ENCODE assay signal across 22 cellular contexts in the genomic region with DNA sequence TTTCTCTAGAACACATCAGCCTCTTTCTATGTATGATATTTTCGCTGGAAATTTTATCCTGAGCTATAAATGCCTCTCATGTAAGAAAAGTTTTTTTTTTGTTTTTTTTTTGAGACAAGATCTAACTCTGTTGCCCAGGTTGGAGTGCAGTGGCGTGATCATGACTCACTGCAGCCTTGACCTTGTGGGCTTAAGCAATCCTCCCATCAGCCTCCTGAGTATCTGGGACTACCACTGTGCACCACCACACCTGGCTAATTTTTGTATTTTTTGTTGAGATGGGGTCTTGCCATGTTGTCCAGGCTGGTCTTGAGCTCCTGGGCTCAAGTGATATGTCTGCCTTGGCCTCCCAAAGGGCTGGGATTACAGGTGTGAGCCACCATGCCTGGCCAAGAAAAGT.
A peak's percentile ranks its signal among the peaks of the same experiment; 100 is the strongest.
DNase-seq lines count a peak whose midpoint lies in the region; ATAC-seq and TF ChIP-seq lines count a peak whose summit lies in the region.
"Had no signal": no experiment of that assay in that cellular context is flagged by ENCODE, and none has a peak within 500 bp of the region (broad histone marks: within the 10 kb centered on the region; RNA-seq: fewer than 3 reads in every experiment).

No MANE protein-coding gene starts in this region.

- no peak overlapping the region for H4K91ac ChIP-seq in neuronal stem cell (ENCODE audit: low read depth, low read length, poor library complexity)

- H3K4me2 ChIP-seq in neuronal stem cell (ENCODE audit: insufficient read depth, low read length, poor library complexity, severe bottlenecking) = no peak overlapping the region

- H3K27ac ChIP-seq in neuronal stem cell (replicated peaks; ENCODE audit: low read length) (no peak overlapping the region), dorsolateral prefrontal cortex (no peak overlapping the region)
- H3K27ac ChIP-seq: heart right ventricle, HL-60, pancreas had no signal

- WGBS in neuronal stem cell (ENCODE audit: extremely low coverage in 2 of 2, insufficient read length in 2 of 2, insufficient replicate concordance in 1 of 2), 2 donors = no CpG with 5 or more reads among the region's 2 CpGs

- DNase-seq in NK-92 treated with Interleukin-12 subunit alpha and Interleukin-12 subunit beta, amount 100 ng/mL, for 24 hours (lab: John Stamatoyannopoulos, UW) = peak; percentile 24
- DNase-seq in NK-92 (lab: John Stamatoyannopoulos, UW; ENCODE audit: unreplicated experiment) (no peak), T-helper 17 cell (no peak), fibroblast of the aortic adventitia (ENCODE audit: low read depth) (peak; percentile 37), neuronal stem cell (ENCODE audit: low spot score) (no peak), GM20000 (ENCODE audit: low spot score) (no peak), dorsolateral prefrontal cortex (no peak)
- DNase-seq in stimulated activated naive B cell treated with anti-CD40 and anti-IgM and Interleukin-4, amounts not matched to agents 10 μg/mL and 1 μg/mL and 100 μg/mL, for 72 hours = no peak
- DNase-seq: 8988T; activated CD4-positive, CD25-positive, alpha-beta regulatory T cell treated with anti-CD3 and anti-CD28 coated beads, Interleukin-2, amount 50 U/mL, for 72 hours; activated naive CD4-positive, alpha-beta T cell treated with anti-CD3 and anti-CD28 coated beads for 36 hours; CD8-positive, alpha-beta memory T cell; central memory CD4-positive, alpha-beta T cell; heart right ventricle; Kasumi-1; left cardiac atrium; mucosa of descending colon; NCI-H1694 treated with DMSO at 0.1 percent for 48 hours; NCI-H526; stimulated activated CD4-positive, alpha-beta T cell treated with anti-CD3 and anti-CD28 coated beads, Interleukin-12 subunit alpha, Interleukin-12 subunit beta, amount 100 ng/mL, for 4 hours had no signal

- H3K4me1 Mint-ChIP-seq in T-helper 17 cell = peaks cover 17% of the 10 kb centered on the region
- peaks cover 14 to 27% of the 10 kb centered on the region in 2 donors for H3K4me1 Mint-ChIP-seq in stimulated activated naive B cell treated with anti-CD40 and anti-IgM and Interleukin-4, amounts not matched to agents 10 μg/mL and 1 μg/mL and 100 μg/mL, for 72 hours

- H3K4me3 ChIP-seq in fibroblast of the aortic adventitia (ENCODE audit: low read depth, low read length) (no peak overlapping the region), neuronal stem cell (ENCODE audit: low read length in 2 of 2) (no peak overlapping the region), dorsolateral prefrontal cortex (no peak overlapping the region)
- H3K4me3 ChIP-seq: heart right ventricle, mucosa of descending colon, pancreas had no signal

- no peak overlapping the region for H2AK5ac ChIP-seq in neuronal stem cell (ENCODE audit: low read depth, low read length)

- H3K79me1 ChIP-seq in neuronal stem cell (ENCODE audit: low read depth, low read length) = no peaks in the 10 kb centered on the region

- H3K27ac Mint-ChIP-seq in T-helper 17 cell = peak overlapping the region; percentile 27
- peak overlapping the region; percentile 62 for H3K27ac Mint-ChIP-seq in stimulated activated naive B cell treated with anti-CD40 and anti-IgM and Interleukin-4, amounts not matched to agents 10 μg/mL and 1 μg/mL and 100 μg/mL, for 72 hours
- H3K27ac Mint-ChIP-seq: activated naive CD4-positive, alpha-beta T cell treated with anti-CD3 and anti-CD28 coated beads for 36 hours had no signal

- intact Hi-C loops in dorsolateral prefrontal cortex (cut with DNase I) = no loop called here

- no peak overlapping the region for H2BK120ac ChIP-seq in neuronal stem cell (ENCODE audit: low read depth, low read length)

- TF ChIP-seq CTCF in fibroblast of the aortic adventitia (IDR thresholded peaks at IDR 0.05; ENCODE audit: insufficient read depth, low read length) (no peak), GM20000 (IDR thresholded peaks at IDR 0.05; ENCODE audit: extremely low read depth, missing control alignments) (no peak), dorsolateral prefrontal cortex (IDR thresholded peaks at IDR 0.05 in 54 of 56, conservative IDR thresholded peaks at IDR 0.05 in 2 of 56; ENCODE audit: low read depth in 1 of 56, partially characterized antibody in 56 of 56) (no peak)

- H3K9me3 Mint-ChIP-seq in stimulated activated naive B cell treated with anti-CD40 and anti-IgM and Interleukin-4, amounts not matched to agents 10 μg/mL and 1 μg/mL and 100 μg/mL, for 72 hours = no peaks in the 10 kb centered on the region
- H3K9me3 Mint-ChIP-seq: activated naive CD4-positive, alpha-beta T cell treated with anti-CD3 and anti-CD28 coated beads for 36 hours; CD8-positive, alpha-beta memory T cell had no signal

- no peak overlapping the region for H3K23ac ChIP-seq in neuronal stem cell (ENCODE audit: low read depth, low read length, poor library complexity)

- no peaks in the 10 kb centered on the region for H3K27me3 Mint-ChIP-seq in T-helper 17 cell
- H3K27me3 Mint-ChIP-seq in stimulated activated naive B cell treated with anti-CD40 and anti-IgM and Interleukin-4, amounts not matched to agents 10 μg/mL and 1 μg/mL and 100 μg/mL, for 72 hours = no peaks in the 10 kb centered on the region
- H3K27me3 Mint-ChIP-seq: CD8-positive, alpha-beta memory T cell had no signal

- H3K14ac ChIP-seq in neuronal stem cell (ENCODE audit: low read length) = no peak overlapping the region

- no peak overlapping the region for H3K4me3 Mint-ChIP-seq in T-helper 17 cell
- no peak overlapping the region for H3K4me3 Mint-ChIP-seq in stimulated activated naive B cell treated with anti-CD40 and anti-IgM and Interleukin-4, amounts not matched to agents 10 μg/mL and 1 μg/mL and 100 μg/mL, for 72 hours
- H3K4me3 Mint-ChIP-seq: activated naive CD4-positive, alpha-beta T cell treated with anti-CD3 and anti-CD28 coated beads for 36 hours; CD8-positive, alpha-beta memory T cell had no signal

- H3K9me3 ChIP-seq in T-helper 17 cell (ENCODE audit: control insufficient read depth, low read length, poor library complexity, severe bottlenecking) (no peaks in the 10 kb centered on the region), neuronal stem cell (replicated peaks in 1 of 2; ENCODE audit: control insufficient read depth in 2 of 2, insufficient read depth in 1 of 2, low read depth in 1 of 2, low read length in 2 of 2) (no peaks in the 10 kb centered on the region)
- H3K9me3 ChIP-seq: heart right ventricle, mucosa of descending colon, pancreas had no signal

- H2BK12ac ChIP-seq in neuronal stem cell (ENCODE audit: low read length) = no peak overlapping the region

- H2BK5ac ChIP-seq in neuronal stem cell (ENCODE audit: low read length) = no peak overlapping the region

- H3K27me3 ChIP-seq in neuronal stem cell (ENCODE audit: control insufficient read depth in 3 of 3, insufficient read depth in 3 of 3, low read depth in 1 of 3, low read length in 3 of 3) = no peaks in the 10 kb centered on the region
- H3K27me3 ChIP-seq in dorsolateral prefrontal cortex = no peaks in the 10 kb centered on the region
- H3K27me3 ChIP-seq: heart right ventricle, pancreas had no signal

- ATAC-seq in T-helper 17 cell = no peak
- no peak for ATAC-seq in stimulated activated naive B cell treated with anti-CD40 and anti-IgM and Interleukin-4, amounts not matched to agents 10 μg/mL and 1 μg/mL and 100 μg/mL, for 72 hours (replicated peaks)
- ATAC-seq: heart right ventricle, mucosa of descending colon had no signal

- H3K4me1 ChIP-seq in neuronal stem cell (ENCODE audit: control insufficient read depth in 2 of 2, insufficient read depth in 1 of 2, low read depth in 1 of 2, low read length in 2 of 2) = no peaks in the 10 kb centered on the region

- H3K18ac ChIP-seq in neuronal stem cell (ENCODE audit: low read length) = no peak overlapping the region

- no peak overlapping the region for H2AFZ ChIP-seq in neuronal stem cell (ENCODE audit: low read length)

- H3K9ac ChIP-seq in neuronal stem cell (ENCODE audit: low read depth, low read length, poor library complexity) = no peak overlapping the region

- H2BK15ac ChIP-seq in neuronal stem cell (ENCODE audit: low read length) = no peak overlapping the region

- H4K8ac ChIP-seq in neuronal stem cell (ENCODE audit: low read depth, low read length) = no peak overlapping the region

- no peaks in the 10 kb centered on the region for H3K36me3 ChIP-seq in neuronal stem cell (replicated peaks in 1 of 2; ENCODE audit: control insufficient read depth in 2 of 2, insufficient read depth in 2 of 2, low read length in 2 of 2)
- H3K36me3 ChIP-seq: pancreas had no signal

- no peak overlapping the region for H3K4ac ChIP-seq in neuronal stem cell (ENCODE audit: low read length)

- H3K36me3 Mint-ChIP-seq in T-helper 17 cell (ENCODE audit: low read depth) = no peaks in the 10 kb centered on the region
- peaks cover 5 to 21% of the 10 kb centered on the region in 2 donors for H3K36me3 Mint-ChIP-seq in stimulated activated naive B cell treated with anti-CD40 and anti-IgM and Interleukin-4, amounts not matched to agents 10 μg/mL and 1 μg/mL and 100 μg/mL, for 72 hours

Comparison
In these comparisons a context has a peak if more than half of its experiments do, and no peak if none do; other contexts are left out.
1. DNase-seq: peak in NK-92 treated with Interleukin-12 subunit alpha and Interleukin-12 subunit beta, amount 100 ng/mL, for 24 hours (single experiment) and fibroblast of the aortic adventitia (single experiment); none in NK-92 (single experiment), T-helper 17 cell (0 of 3), stimulated activated naive B cell treated with anti-CD40 and anti-IgM and Interleukin-4, amounts not matched to agents 10 μg/mL and 1 μg/mL and 100 μg/mL, for 72 hours (single experiment), neuronal stem cell (single experiment), GM20000 (single experiment) and dorsolateral prefrontal cortex (0 of 10).